In genomic region chr16:67659675-67660563, GRCh38 we compare ENCODE assay signal across 8 cellular contexts. TPM values are rescaled to one million over a fixed set of nuclear protein-coding genes. Genes with fewer than 3 reads are reported as not detected.
DNase-seq lines count a peak whose midpoint lies in the region; ATAC-seq, FAIRE-seq and TF ChIP-seq lines count a peak whose summit lies in the region.

Gene ACD (minus strand): TSS chr16:67660260. CDS start chr16:67660220, 40 bp downstream.

- H3K36me3 ChIP-seq in kidney (ENCODE audit: control insufficient read depth in 1 of 2, insufficient read depth in 2 of 2, low read length in 2 of 2) = peaks cover 0 to 3% of the 10 kb centered on the region in 2 donors

- peak within 1 kb of the TSS; percentile 57 to 90 for H3K9ac ChIP-seq in kidney (ENCODE audit: low read length in 2 of 2)

- H3K4me1 ChIP-seq in kidney (ENCODE audit: control insufficient read depth in 1 of 2, insufficient read depth in 1 of 2, low read depth in 1 of 2, low read length in 2 of 2) = peaks cover 3 to 18% of the 10 kb centered on the region in 2 donors

- intact Hi-C loops in kidney (cut with DNase I) = no loop called here

- FAIRE-seq in kidney (lab: Jason Lieb, UNC) = no peak

- DNase-seq in AG09309 (ENCODE audit: low read depth) (no peak), NCI-H345 treated with DMSO at 0.1 percent for 48 hours (lab: John Stamatoyannopoulos, UW; ENCODE audit: unreplicated experiment) (peak; percentile 63), cerebellar nuclear complex (lab: John Stamatoyannopoulos, UW) (peak; percentile 47 to 82), kidney (peak; percentile 97)
- DNase-seq in activated CD4-positive, alpha-beta T cell treated with anti-CD3 and anti-CD28 coated beads for 1 hour = peak; percentile 87
- peak; percentile 94 for DNase-seq in stimulated activated CD4-positive, alpha-beta T cell treated with anti-CD3 and anti-CD28 coated beads, Interleukin-15, amount 100 ng/mL, for 24 hours

- TF ChIP-seq CTCF in AG09309 (IDR thresholded peaks at IDR 0.05; ENCODE audit: control insufficient read depth, insufficient read depth, low read depth, low read length, missing control alignments) (no peak), kidney (IDR thresholded peaks at IDR 0.05; ENCODE audit: borderline replicate concordance, extremely low read depth, insufficient read depth) (peak; percentile 4)

- ATAC-seq in GM18870 (IDR thresholded peaks at IDR 0.05; ENCODE audit: unreplicated experiment) = peak; percentile 39
- peak; percentile 42 for ATAC-seq in HG03108 (IDR thresholded peaks at IDR 0.05; ENCODE audit: unreplicated experiment)

- H3K4me3 ChIP-seq in AG09309 (ENCODE audit: control insufficient read depth, low read depth, low read length) (peak within 1 kb of the TSS; percentile 87), kidney (ENCODE audit: low read length in 2 of 2) (peak within 1 kb of the TSS; percentile 92 to 99)

- no peaks in the 10 kb centered on the region for H3K9me3 ChIP-seq in kidney (ENCODE audit: control insufficient read depth in 1 of 2, low read length in 2 of 2)

- H3K27ac ChIP-seq in kidney (ENCODE audit: low read depth in 2 of 2, low read length in 2 of 2) = peak within 1 kb of the TSS; percentile 93 to 97

RNA-seq across cellular contexts. Expression of gene ACD, which starts in this region (rescaled TPM):
- 15.2 TPM for total RNA-seq in kidney
- polyA plus RNA-seq in kidney (ENCODE audit: insufficient read depth, low read depth, low replicate concordance) = 20.0 TPM
